In the genomic region with DNA sequence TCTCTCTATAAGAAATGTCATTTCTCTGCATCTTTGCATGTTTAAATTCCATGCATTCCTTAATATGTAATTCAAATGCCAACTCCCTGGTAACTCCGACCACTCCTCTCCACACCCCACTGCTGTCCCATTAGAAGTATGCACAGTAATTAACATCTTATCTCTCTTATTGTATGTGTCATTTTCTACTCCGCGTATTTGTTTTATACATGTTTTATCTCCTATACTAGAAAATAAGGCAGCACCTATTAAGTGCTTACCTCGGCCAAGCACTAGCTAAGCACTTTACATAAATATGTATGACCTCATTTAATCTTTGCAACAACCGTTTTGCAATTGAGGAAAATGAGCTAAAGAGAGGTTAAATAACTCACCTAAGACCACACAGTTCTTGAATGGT, we compare ENCODE assay signal across 22 cellular contexts.
"Had no signal": no experiment of that assay in that cellular context is flagged by ENCODE, and none has a peak within 500 bp of the region (broad histone marks: within the 10 kb centered on the region; RNA-seq: fewer than 3 reads in every experiment).

No MANE protein-coding gene starts in this region.

- H3K9me3 Mint-ChIP-seq: central memory CD8-positive, alpha-beta T cell; nephron; T-helper 1 cell treated with Interleukin-12 subunit alpha and Interleukin-12 subunit beta and Interleukin-4 antibody, amounts not matched to agents 30 μg/mL and 1 μg/mL, for 36 hours had no signal

- H3K4me1 Mint-ChIP-seq: central memory CD8-positive, alpha-beta T cell had no signal

- ATAC-seq: activated CD8-positive, alpha-beta T cell treated with anti-CD3 and anti-CD28 coated beads, Interleukin-2, amount 10 ng/mL, durations not matched to agents 7 days and 5 days; activated naive CD4-positive, alpha-beta T cell treated with anti-CD3 and anti-CD28 coated beads, Interleukin-2, amount 50 U/mL, for 72 hours; right cardiac atrium; stimulated activated naive CD8-positive, alpha-beta T cell treated with anti-CD3 and anti-CD28 coated beads, Interleukin-15, Interleukin-2, amounts not matched to agents 100 U/mL and 50 U/mL, for 24 hours had no signal

- H3K27ac Mint-ChIP-seq: activated CD8-positive, alpha-beta T cell treated with anti-CD3 and anti-CD28 coated beads, Interleukin-2, amount 10 ng/mL, durations not matched to agents 7 days and 5 days; activated naive CD4-positive, alpha-beta T cell treated with anti-CD3 and anti-CD28 coated beads, Interleukin-2, amount 50 U/mL, for 72 hours; brain; T-helper 1 cell treated with Interleukin-12 subunit alpha and Interleukin-12 subunit beta and Interleukin-4 antibody, amounts not matched to agents 30 μg/mL and 1 μg/mL, for 36 hours had no signal

- DNase-seq: activated CD4-positive, alpha-beta T cell treated with anti-CD3 and anti-CD28 coated beads for 48 hours; activated CD8-positive, alpha-beta memory T cell treated with anti-CD3 and anti-CD28 coated beads, Interleukin-2, amount 50 U/mL, for 4 hours; activated CD8-positive, alpha-beta T cell treated with anti-CD3 and anti-CD28 coated beads, Interleukin-2, amount 10 ng/mL, durations not matched to agents 7 days and 5 days; activated gamma-delta T cell; activated T-cell treated with anti-CD3 and anti-CD28 coated beads, Interleukin-2, amount 50 U/mL, for 48 hours; amniotic stem cell; effector memory CD4-positive, alpha-beta T cell; foreskin fibroblast; glutamatergic neuron; hypothalamus; nucleus accumbens; right cardiac atrium; small intestine; stimulated activated CD4-positive, alpha-beta T cell treated with anti-CD3 and anti-CD28 coated beads, Interleukin-4, amount 100 ng/mL, for 4 hours; stimulated activated CD8-positive, alpha-beta memory T cell treated with anti-CD3 and anti-CD28 coated beads, Interleukin-4, amount 100 ng/mL, for 48 hours; stimulated activated naive CD8-positive, alpha-beta T cell treated with anti-CD3 and anti-CD28 coated beads, Interleukin-15, Interleukin-2, amounts not matched to agents 100 U/mL and 50 U/mL, for 24 hours; trophoblast cell had no signal

- H3K4me3 Mint-ChIP-seq: activated CD8-positive, alpha-beta T cell treated with anti-CD3 and anti-CD28 coated beads, Interleukin-2, amount 10 ng/mL, durations not matched to agents 7 days and 5 days; brain; central memory CD8-positive, alpha-beta T cell; nephron; T-helper 1 cell treated with Interleukin-12 subunit alpha and Interleukin-12 subunit beta and Interleukin-4 antibody, amounts not matched to agents 30 μg/mL and 1 μg/mL, for 36 hours had no signal

- H3K36me3 Mint-ChIP-seq: activated naive CD4-positive, alpha-beta T cell treated with anti-CD3 and anti-CD28 coated beads, Interleukin-2, amount 50 U/mL, for 72 hours had no signal

- H3K27me3 Mint-ChIP-seq: central memory CD8-positive, alpha-beta T cell had no signal
